30 cellular contexts compared by ENCODE assay signal in the genomic region with DNA sequence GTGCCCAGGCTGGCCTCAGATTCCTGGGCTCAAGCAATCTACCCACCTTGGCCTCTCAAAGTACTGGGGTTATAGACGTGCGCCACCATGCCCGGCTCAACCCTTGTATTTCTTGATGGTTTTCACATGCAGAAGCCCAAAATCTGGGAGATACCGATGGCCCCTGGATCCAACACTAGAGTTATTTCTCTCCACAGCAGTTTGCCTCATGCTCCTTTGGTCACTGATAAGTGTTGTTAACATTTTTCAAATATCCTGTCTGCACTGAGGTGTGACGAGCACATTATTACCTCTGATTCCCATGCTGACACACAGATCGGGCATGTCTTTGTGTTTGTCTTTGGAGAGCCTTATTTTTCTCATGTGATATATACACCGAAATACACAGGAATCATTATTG.
DNase-seq lines count a peak whose midpoint lies in the region; ATAC-seq and TF ChIP-seq lines count a peak whose summit lies in the region.
"Had no signal": no experiment of that assay in that cellular context is flagged by ENCODE, and none has a peak within 500 bp of the region (broad histone marks: within the 10 kb centered on the region; RNA-seq: fewer than 3 reads in every experiment).

No MANE protein-coding gene starts in this region.

- peaks cover 11% of the 10 kb centered on the region for H3K36me3 Mint-ChIP-seq in nephron progenitor cell (ENCODE audit: low read depth)
- H3K36me3 Mint-ChIP-seq: activated naive CD4-positive, alpha-beta T cell treated with anti-CD3 and anti-CD28 coated beads, Interleukin-2, amount 50 U/mL, for 72 hours had no signal

- DNase-seq in Caki2 (ENCODE audit: low read depth) = peak; percentile 94
- peak; percentile 33 for DNase-seq in SW480 (ENCODE audit: low spot score)
- peak; percentile 92 for DNase-seq in epithelial cell of proximal tubule (ENCODE audit: low read depth)
- no peak for DNase-seq in nephron progenitor cell
- no peak for DNase-seq in erythroblast (lab: John Stamatoyannopoulos, UW)
- DNase-seq in H7 = no peak
- DNase-seq in NCI-H1417 (lab: John Stamatoyannopoulos, UW) = no peak
- DNase-seq: activated CD4-positive, alpha-beta T cell treated with anti-CD3 and anti-CD28 coated beads for 48 hours; caudate nucleus; cortex of kidney; foreskin melanocyte; GDM1; left lung; mesendoderm; MV-4-11; NCI-H1436 treated with DMSO at 0.1 percent for 48 hours; NCI-H2081 treated with DMSO at 0.1 percent for 48 hours; NCI-H345; NCI-H748 treated with DMSO at 0.1 percent for 48 hours; SHP77; stimulated activated CD4-positive, alpha-beta T cell treated with anti-CD3 and anti-CD28 coated beads, Interleukin-15, amount 100 ng/mL, for 24 hours; stimulated activated CD4-positive, alpha-beta T cell treated with anti-CD3 and anti-CD28 coated beads, Interleukin-4, amount 100 ng/mL, for 4 hours had no signal

- no peak for TF ChIP-seq POLR2A in erythroblast (IDR thresholded peaks at IDR 0.05; ENCODE audit: low read length)

- H3K4me3 ChIP-seq in epithelial cell of proximal tubule (ENCODE audit: low read depth, low read length) (peak overlapping the region; percentile 8), H7 (ENCODE audit: insufficient read depth, low read depth, low read length) (no peak overlapping the region)
- H3K4me3 ChIP-seq: BLaER1, left lung, tibial nerve had no signal

- H3K27ac Mint-ChIP-seq in nephron progenitor cell = peak overlapping the region; percentile 34
- H3K27ac Mint-ChIP-seq: activated naive CD4-positive, alpha-beta T cell treated with anti-CD3 and anti-CD28 coated beads, Interleukin-2, amount 50 U/mL, for 72 hours; activated T-helper 17 cell treated with anti-CD3 and anti-CD28 coated beads, Interleukin-2, amount 50 U/mL, for 72 hours; progenitor cell of endocrine pancreas; T-helper 2 cell treated with Interferon-gamma antibody and Interleukin-4, amounts not matched to agents 5 μg/mL and 100 μg/mL, for 36 hours had no signal

- no peaks in the 10 kb centered on the region for H3K36me3 ChIP-seq in H7 (replicated peaks; ENCODE audit: control insufficient read depth, insufficient read depth, low read length)
- H3K36me3 ChIP-seq: BLaER1, left lung, tibial nerve had no signal

- H3K27me3 Mint-ChIP-seq in nephron progenitor cell (ENCODE audit: low read depth, poor library complexity) = no peaks in the 10 kb centered on the region
- H3K27me3 Mint-ChIP-seq: progenitor cell of endocrine pancreas had no signal

- no peaks in the 10 kb centered on the region for H3K27me3 ChIP-seq in H7 (ENCODE audit: control insufficient read depth, insufficient read depth, low read length)
- H3K27me3 ChIP-seq: BLaER1, tibial nerve had no signal

- no peak for ATAC-seq in HG02798 (IDR thresholded peaks at IDR 0.05; ENCODE audit: poor library complexity, unreplicated experiment)
- ATAC-seq: activated naive CD4-positive, alpha-beta T cell treated with anti-CD3 and anti-CD28 coated beads, Interleukin-2, amount 50 U/mL, for 72 hours; activated T-helper 17 cell treated with anti-CD3 and anti-CD28 coated beads, Interleukin-2, amount 50 U/mL, for 72 hours; left lung; Panc1 had no signal

- no peak for TF ChIP-seq CTCF in epithelial cell of proximal tubule (conservative IDR thresholded peaks at IDR 0.05; ENCODE audit: low read depth, low read length)
- no peak for TF ChIP-seq CTCF in nephron progenitor cell (IDR thresholded peaks at IDR 0.05)

- H3K4me1 Mint-ChIP-seq in nephron progenitor cell = peaks cover 54% of the 10 kb centered on the region
- H3K4me1 Mint-ChIP-seq: activated T-helper 17 cell treated with anti-CD3 and anti-CD28 coated beads, Interleukin-2, amount 50 U/mL, for 72 hours had no signal

- in situ Hi-C loops in Caki2 (cut with HindIII; ENCODE audit: low pct_unique_long_range_greater_than_20kb, low sequenced_read_pairs) = no loop called here

- no peak overlapping the region for H3K4me3 Mint-ChIP-seq in nephron progenitor cell
- H3K4me3 Mint-ChIP-seq: activated T-helper 17 cell treated with anti-CD3 and anti-CD28 coated beads, Interleukin-2, amount 50 U/mL, for 72 hours; T-helper 2 cell treated with Interferon-gamma antibody and Interleukin-4, amounts not matched to agents 5 μg/mL and 100 μg/mL, for 36 hours had no signal

- no peaks in the 10 kb centered on the region for H3K9me3 Mint-ChIP-seq in nephron progenitor cell
- H3K9me3 Mint-ChIP-seq: activated naive CD4-positive, alpha-beta T cell treated with anti-CD3 and anti-CD28 coated beads, Interleukin-2, amount 50 U/mL, for 72 hours; activated T-helper 17 cell treated with anti-CD3 and anti-CD28 coated beads, Interleukin-2, amount 50 U/mL, for 72 hours; T-helper 2 cell treated with Interferon-gamma antibody and Interleukin-4, amounts not matched to agents 5 μg/mL and 100 μg/mL, for 36 hours had no signal

Comparison
In these comparisons a context has a peak if more than half of its experiments do, and no peak if none do; other contexts are left out.
1. DNase-seq: peak in Caki2 (single experiment), SW480 (single experiment) and epithelial cell of proximal tubule (single experiment); none in nephron progenitor cell (single experiment), erythroblast (0 of 2), H7 (single experiment) and NCI-H1417 (0 of 3).